ENCODE assay signal across 1 cellular context in genomic region chr7:116500071-116500853, GRCh38.
TF ChIP-seq lines count a peak whose summit lies in the region.

No MANE protein-coding gene starts in this region.

TF ChIP-seq in HEK293, 187 proteins besides CTCF, POLR2A, EP300 and RAD21 (continued from another document and continues in another):
- TF ChIP-seq, protein P1, sequence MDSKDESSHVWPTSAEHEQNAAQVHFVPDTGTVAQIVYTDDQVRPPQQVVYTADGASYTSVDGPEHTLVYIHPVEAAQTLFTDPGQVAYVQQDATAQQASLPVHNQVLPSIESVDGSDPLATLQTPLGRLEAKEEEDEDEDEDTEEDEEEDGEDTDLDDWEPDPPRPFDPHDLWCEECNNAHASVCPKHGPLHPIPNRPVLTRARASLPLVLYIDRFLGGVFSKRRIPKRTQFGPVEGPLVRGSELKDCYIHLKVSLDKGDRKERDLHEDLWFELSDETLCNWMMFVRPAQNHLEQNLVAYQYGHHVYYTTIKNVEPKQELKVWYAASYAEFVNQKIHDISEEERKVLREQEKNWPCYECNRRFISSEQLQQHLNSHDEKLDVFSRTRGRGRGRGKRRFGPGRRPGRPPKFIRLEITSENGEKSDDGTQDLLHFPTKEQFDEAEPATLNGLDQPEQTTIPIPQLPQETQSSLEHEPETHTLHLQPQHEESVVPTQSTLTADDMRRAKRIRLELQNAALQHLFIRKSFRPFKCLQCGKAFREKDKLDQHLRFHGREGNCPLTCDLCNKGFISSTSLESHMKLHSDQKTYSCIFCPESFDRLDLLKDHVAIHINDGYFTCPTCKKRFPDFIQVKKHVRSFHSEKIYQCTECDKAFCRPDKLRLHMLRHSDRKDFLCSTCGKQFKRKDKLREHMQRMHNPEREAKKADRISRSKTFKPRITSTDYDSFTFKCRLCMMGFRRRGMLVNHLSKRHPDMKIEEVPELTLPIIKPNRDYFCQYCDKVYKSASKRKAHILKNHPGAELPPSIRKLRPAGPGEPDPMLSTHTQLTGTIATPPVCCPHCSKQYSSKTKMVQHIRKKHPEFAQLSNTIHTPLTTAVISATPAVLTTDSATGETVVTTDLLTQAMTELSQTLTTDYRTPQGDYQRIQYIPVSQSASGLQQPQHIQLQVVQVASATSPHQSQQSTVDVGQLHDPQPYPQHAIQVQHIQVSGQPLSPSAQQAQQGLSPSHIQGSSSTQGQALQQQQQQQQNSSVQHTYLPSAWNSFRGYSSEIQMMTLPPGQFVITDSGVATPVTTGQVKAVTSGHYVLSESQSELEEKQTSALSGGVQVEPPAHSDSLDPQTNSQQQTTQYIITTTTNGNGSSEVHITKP (tag by site-specific recombination; IDR thresholded peaks at IDR 0.05) = peak; percentile 55
- TF ChIP-seq ZNF423 (tag by site-specific recombination; IDR thresholded peaks at IDR 0.05) = no peak
- TF ChIP-seq, protein P2, sequence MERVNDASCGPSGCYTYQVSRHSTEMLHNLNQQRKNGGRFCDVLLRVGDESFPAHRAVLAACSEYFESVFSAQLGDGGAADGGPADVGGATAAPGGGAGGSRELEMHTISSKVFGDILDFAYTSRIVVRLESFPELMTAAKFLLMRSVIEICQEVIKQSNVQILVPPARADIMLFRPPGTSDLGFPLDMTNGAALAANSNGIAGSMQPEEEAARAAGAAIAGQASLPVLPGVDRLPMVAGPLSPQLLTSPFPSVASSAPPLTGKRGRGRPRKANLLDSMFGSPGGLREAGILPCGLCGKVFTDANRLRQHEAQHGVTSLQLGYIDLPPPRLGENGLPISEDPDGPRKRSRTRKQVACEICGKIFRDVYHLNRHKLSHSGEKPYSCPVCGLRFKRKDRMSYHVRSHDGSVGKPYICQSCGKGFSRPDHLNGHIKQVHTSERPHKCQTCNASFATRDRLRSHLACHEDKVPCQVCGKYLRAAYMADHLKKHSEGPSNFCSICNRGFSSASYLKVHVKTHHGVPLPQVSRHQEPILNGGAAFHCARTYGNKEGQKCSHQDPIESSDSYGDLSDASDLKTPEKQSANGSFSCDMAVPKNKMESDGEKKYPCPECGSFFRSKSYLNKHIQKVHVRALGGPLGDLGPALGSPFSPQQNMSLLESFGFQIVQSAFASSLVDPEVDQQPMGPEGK (tag by site-specific recombination; IDR thresholded peaks at IDR 0.05) = peak; percentile 41; the same call in 1 of the 2 replicates
- TF ChIP-seq, protein P3, sequence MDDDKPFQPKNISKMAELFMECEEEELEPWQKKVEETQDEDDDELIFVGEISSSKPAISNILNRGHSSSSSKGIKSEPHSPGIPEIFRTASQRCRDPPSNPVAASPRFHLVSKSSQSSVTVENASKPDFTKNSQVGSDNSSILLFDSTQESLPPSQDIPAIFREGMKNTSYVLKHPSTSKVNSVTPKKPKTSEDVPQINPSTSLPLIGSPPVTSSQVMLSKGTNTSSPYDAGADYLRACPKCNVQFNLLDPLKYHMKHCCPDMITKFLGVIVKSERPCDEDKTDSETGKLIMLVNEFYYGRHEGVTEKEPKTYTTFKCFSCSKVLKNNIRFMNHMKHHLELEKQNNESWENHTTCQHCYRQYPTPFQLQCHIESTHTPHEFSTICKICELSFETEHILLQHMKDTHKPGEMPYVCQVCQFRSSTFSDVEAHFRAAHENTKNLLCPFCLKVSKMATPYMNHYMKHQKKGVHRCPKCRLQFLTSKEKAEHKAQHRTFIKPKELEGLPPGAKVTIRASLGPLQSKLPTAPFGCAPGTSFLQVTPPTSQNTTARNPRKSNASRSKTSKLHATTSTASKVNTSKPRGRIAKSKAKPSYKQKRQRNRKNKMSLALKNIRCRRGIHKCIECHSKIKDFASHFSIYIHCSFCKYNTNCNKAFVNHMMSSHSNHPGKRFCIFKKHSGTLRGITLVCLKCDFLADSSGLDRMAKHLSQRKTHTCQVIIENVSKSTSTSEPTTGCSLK (tag by site-specific recombination; IDR thresholded peaks at IDR 0.05) = no peak
- TF ChIP-seq ZBTB21 (tag by site-specific recombination; IDR thresholded peaks at IDR 0.05) = no peak
- TF ChIP-seq ZNF658 (tag by site-specific recombination; IDR thresholded peaks at IDR 0.05) = no peak
- TF ChIP-seq ZNF837 (tag by site-specific recombination; IDR thresholded peaks at IDR 0.05) = no peak
- TF ChIP-seq GLI4 (tag by site-specific recombination; IDR thresholded peaks at IDR 0.05) = 0 out of 2 replicates have a peak, but pooled peaks have one; percentile 27
- no peak for TF ChIP-seq ZNF654 (tag by site-specific recombination; IDR thresholded peaks at IDR 0.05; ENCODE audit: low read depth)
- TF ChIP-seq ZSCAN5A (tag by site-specific recombination; IDR thresholded peaks at IDR 0.05) = no peak
- TF ChIP-seq, protein P4, sequence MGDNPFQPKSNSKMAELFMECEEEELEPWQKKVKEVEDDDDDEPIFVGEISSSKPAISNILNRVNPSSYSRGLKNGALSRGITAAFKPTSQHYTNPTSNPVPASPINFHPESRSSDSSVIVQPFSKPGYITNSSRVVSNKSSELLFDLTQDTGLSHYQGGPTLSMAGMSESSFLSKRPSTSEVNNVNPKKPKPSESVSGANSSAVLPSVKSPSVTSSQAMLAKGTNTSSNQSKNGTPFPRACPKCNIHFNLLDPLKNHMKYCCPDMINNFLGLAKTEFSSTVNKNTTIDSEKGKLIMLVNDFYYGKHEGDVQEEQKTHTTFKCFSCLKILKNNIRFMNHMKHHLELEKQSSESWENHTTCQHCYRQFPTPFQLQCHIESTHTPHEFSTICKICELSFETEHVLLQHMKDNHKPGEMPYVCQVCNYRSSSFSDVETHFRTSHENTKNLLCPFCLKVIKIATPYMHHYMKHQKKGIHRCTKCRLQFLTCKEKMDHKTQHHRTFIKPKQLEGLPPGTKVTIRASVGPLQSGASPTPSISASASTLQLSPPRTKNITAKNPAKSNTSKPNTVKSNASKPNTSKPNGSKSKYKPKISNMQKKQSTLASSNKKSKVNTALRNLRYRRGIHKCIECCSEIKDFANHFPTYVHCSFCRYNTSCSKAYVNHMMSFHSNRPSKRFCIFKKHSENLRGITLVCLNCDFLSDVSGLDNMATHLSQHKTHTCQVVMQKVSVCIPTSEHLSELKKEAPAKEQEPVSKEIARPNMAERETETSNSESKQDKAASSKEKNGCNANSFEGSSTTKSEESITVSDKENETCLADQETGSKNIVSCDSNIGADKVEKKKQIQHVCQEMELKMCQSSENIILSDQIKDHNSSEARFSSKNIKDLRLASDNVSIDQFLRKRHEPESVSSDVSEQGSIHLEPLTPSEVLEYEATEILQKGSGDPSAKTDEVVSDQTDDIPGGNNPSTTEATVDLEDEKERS (tag by site-specific recombination; IDR thresholded peaks at IDR 0.05) = no peak
- TF ChIP-seq ZBTB1 (tag by site-specific recombination; IDR thresholded peaks at IDR 0.05) = no peak
- no peak for TF ChIP-seq MZF1 (tag by site-specific recombination; IDR thresholded peaks at IDR 0.05; ENCODE audit: borderline replicate concordance)
- TF ChIP-seq ZFP41 (tag by site-specific recombination; IDR thresholded peaks at IDR 0.05; ENCODE audit: borderline replicate concordance) = no peak
- TF ChIP-seq ZNF132 (tag by site-specific recombination; IDR thresholded peaks at IDR 0.05; ENCODE audit: borderline replicate concordance) = no peak
- TF ChIP-seq, protein P5, sequence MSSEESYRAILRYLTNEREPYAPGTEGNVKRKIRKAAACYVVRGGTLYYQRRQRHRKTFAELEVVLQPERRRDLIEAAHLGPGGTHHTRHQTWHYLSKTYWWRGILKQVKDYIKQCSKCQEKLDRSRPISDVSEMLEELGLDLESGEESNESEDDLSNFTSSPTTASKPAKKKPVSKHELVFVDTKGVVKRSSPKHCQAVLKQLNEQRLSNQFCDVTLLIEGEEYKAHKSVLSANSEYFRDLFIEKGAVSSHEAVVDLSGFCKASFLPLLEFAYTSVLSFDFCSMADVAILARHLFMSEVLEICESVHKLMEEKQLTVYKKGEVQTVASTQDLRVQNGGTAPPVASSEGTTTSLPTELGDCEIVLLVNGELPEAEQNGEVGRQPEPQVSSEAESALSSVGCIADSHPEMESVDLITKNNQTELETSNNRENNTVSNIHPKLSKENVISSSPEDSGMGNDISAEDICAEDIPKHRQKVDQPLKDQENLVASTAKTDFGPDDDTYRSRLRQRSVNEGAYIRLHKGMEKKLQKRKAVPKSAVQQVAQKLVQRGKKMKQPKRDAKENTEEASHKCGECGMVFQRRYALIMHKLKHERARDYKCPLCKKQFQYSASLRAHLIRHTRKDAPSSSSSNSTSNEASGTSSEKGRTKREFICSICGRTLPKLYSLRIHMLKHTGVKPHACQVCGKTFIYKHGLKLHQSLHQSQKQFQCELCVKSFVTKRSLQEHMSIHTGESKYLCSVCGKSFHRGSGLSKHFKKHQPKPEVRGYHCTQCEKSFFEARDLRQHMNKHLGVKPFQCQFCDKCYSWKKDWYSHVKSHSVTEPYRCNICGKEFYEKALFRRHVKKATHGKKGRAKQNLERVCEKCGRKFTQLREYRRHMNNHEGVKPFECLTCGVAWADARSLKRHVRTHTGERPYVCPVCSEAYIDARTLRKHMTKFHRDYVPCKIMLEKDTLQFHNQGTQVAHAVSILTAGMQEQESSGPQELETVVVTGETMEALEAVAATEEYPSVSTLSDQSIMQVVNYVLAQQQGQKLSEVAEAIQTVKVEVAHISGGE (tag by site-specific recombination; conservative IDR thresholded peaks at IDR 0.05; ENCODE audit: low read depth) = 0 out of 2 replicates have a peak, but pooled peaks have one; percentile 13
- TF ChIP-seq ZNF366 (tag by site-specific recombination; conservative IDR thresholded peaks at IDR 0.05) = 0 out of 2 replicates have a peak, but pooled peaks have one; percentile 51
- TF ChIP-seq, protein P6, sequence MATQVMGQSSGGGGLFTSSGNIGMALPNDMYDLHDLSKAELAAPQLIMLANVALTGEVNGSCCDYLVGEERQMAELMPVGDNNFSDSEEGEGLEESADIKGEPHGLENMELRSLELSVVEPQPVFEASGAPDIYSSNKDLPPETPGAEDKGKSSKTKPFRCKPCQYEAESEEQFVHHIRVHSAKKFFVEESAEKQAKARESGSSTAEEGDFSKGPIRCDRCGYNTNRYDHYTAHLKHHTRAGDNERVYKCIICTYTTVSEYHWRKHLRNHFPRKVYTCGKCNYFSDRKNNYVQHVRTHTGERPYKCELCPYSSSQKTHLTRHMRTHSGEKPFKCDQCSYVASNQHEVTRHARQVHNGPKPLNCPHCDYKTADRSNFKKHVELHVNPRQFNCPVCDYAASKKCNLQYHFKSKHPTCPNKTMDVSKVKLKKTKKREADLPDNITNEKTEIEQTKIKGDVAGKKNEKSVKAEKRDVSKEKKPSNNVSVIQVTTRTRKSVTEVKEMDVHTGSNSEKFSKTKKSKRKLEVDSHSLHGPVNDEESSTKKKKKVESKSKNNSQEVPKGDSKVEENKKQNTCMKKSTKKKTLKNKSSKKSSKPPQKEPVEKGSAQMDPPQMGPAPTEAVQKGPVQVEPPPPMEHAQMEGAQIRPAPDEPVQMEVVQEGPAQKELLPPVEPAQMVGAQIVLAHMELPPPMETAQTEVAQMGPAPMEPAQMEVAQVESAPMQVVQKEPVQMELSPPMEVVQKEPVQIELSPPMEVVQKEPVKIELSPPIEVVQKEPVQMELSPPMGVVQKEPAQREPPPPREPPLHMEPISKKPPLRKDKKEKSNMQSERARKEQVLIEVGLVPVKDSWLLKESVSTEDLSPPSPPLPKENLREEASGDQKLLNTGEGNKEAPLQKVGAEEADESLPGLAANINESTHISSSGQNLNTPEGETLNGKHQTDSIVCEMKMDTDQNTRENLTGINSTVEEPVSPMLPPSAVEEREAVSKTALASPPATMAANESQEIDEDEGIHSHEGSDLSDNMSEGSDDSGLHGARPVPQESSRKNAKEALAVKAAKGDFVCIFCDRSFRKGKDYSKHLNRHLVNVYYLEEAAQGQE (tag by site-specific recombination; IDR thresholded peaks at IDR 0.05) = no peak
- TF ChIP-seq ZNF311 (tag by site-specific recombination; IDR thresholded peaks at IDR 0.05; ENCODE audit: borderline replicate concordance) = no peak
- no peak for TF ChIP-seq OVOL3 (tag by site-specific recombination; IDR thresholded peaks at IDR 0.05)
- no peak for TF ChIP-seq ZNF610 (tag by site-specific recombination; IDR thresholded peaks at IDR 0.05; ENCODE audit: borderline replicate concordance)
- peak; percentile 39; the same call in 1 of the 2 replicates for TF ChIP-seq ZIC2 (tag by site-specific recombination; IDR thresholded peaks at IDR 0.05)
- no peak for TF ChIP-seq MEIS1 (CRISPR knock-in tag; IDR thresholded peaks at IDR 0.05; ENCODE audit: borderline replicate concordance)
- TF ChIP-seq ZNF37A (tag by site-specific recombination; IDR thresholded peaks at IDR 0.05) = no peak
- no peak for TF ChIP-seq KLF10 (tag by site-specific recombination; IDR thresholded peaks at IDR 0.05)
- peak; percentile 62 for TF ChIP-seq ZNF600 (tag by site-specific recombination; IDR thresholded peaks at IDR 0.05)
- TF ChIP-seq ZNF529 (tag by site-specific recombination; IDR thresholded peaks at IDR 0.05; ENCODE audit: insufficient replicate concordance) = no peak
- no peak for TF ChIP-seq TCF7L2 (IDR thresholded peaks at IDR 0.05; ENCODE audit: borderline replicate concordance, low read depth, low read length)
- TF ChIP-seq ZNF791 (tag by site-specific recombination; IDR thresholded peaks at IDR 0.05) = no peak
- peak; percentile 28; the same call in 1 of the 2 replicates for TF ChIP-seq GLIS2 (tag by site-specific recombination; IDR thresholded peaks at IDR 0.05)
- TF ChIP-seq ZNF561 (tag by site-specific recombination; IDR thresholded peaks at IDR 0.05; ENCODE audit: borderline replicate concordance) = no peak
- no peak for TF ChIP-seq TSHZ1 (tag by site-specific recombination; IDR thresholded peaks at IDR 0.05; ENCODE audit: borderline replicate concordance)
